19 cellular contexts compared by ENCODE assay signal in genomic region chr9:87514136-87514535, GRCh38.
"Had no signal": no experiment of that assay in that cellular context is flagged by ENCODE, and none has a peak within 500 bp of the region (broad histone marks: within the 10 kb centered on the region; RNA-seq: fewer than 3 reads in every experiment).

No MANE protein-coding gene starts in this region.

- H3K4me3 Mint-ChIP-seq: activated naive CD8-positive, alpha-beta T cell treated with anti-CD3 and anti-CD28 coated beads, Interleukin-2, amount 10 ng/mL, durations not matched to agents 7 days and 5 days; activated T-cell treated with anti-CD3 and anti-CD28 coated beads, Interleukin-2, amount 50 U/mL, for 24 hours; memory B cell; naive B cell; neural crest cell; stimulated activated effector memory CD8-positive, alpha-beta T cell treated with anti-CD3 and anti-CD28 coated beads, Interleukin-12 subunit alpha, Interleukin-12 subunit beta, amount 100 ng/mL, for 72 hours had no signal

- H3K9me3 Mint-ChIP-seq: activated naive CD8-positive, alpha-beta T cell treated with anti-CD3 and anti-CD28 coated beads, Interleukin-2, amount 10 ng/mL, durations not matched to agents 7 days and 5 days; activated T-cell treated with anti-CD3 and anti-CD28 coated beads, Interleukin-2, amount 50 U/mL, for 24 hours; activated T-helper 2 cell treated with anti-CD3 and anti-CD28 coated beads, Interferon-gamma antibody, Interleukin-2, Interleukin-4, amounts not matched to agents 10 μg/mL and 5 μg/mL and 100 μg/mL, durations not matched to agents 14 hours and 24 hours and 36 hours; neural crest cell; stimulated activated effector memory CD8-positive, alpha-beta T cell treated with anti-CD3 and anti-CD28 coated beads, Interleukin-12 subunit alpha, Interleukin-12 subunit beta, amount 100 ng/mL, for 72 hours had no signal

- H3K4me1 ChIP-seq: prostate gland had no signal

- ATAC-seq: heart left ventricle; left lung; right cardiac atrium; stimulated activated effector memory CD8-positive, alpha-beta T cell treated with anti-CD3 and anti-CD28 coated beads, Interleukin-12 subunit alpha, Interleukin-12 subunit beta, amount 100 ng/mL, for 72 hours had no signal

- H3K36me3 ChIP-seq: heart left ventricle, prostate gland, thyroid gland, uterus had no signal

- H3K27ac ChIP-seq: left lung, prostate gland, thyroid gland, uterus had no signal

- H3K36me3 Mint-ChIP-seq: activated naive CD8-positive, alpha-beta T cell treated with anti-CD3 and anti-CD28 coated beads, Interleukin-2, amount 10 ng/mL, durations not matched to agents 7 days and 5 days; memory B cell; stimulated activated effector memory CD8-positive, alpha-beta T cell treated with anti-CD3 and anti-CD28 coated beads, Interleukin-12 subunit alpha, Interleukin-12 subunit beta, amount 100 ng/mL, for 72 hours had no signal

- H3K27me3 ChIP-seq: heart left ventricle, left lung, thyroid gland, uterus had no signal

- DNase-seq: activated CD4-positive, alpha-beta T cell treated with anti-CD3 and anti-CD28 coated beads, Interleukin-2, amount 50 U/mL, for 4 hours; activated naive CD4-positive, alpha-beta T cell treated with Interleukin-2 at 50 U/mL for 16 hours; activated naive CD8-positive, alpha-beta T cell treated with anti-CD3 and anti-CD28 coated beads, Interleukin-2, amount 10 ng/mL, durations not matched to agents 7 days and 5 days; activated T-cell treated with anti-CD3 and anti-CD28 coated beads, Interleukin-2, amount 50 U/mL, for 24 hours; amygdala; heart left ventricle; kidney; left lung; naive B cell; right cardiac atrium; stimulated activated CD4-positive, alpha-beta T cell treated with anti-CD3 and anti-CD28 coated beads, Interleukin-4, amount 100 ng/mL, for 24 hours; T1000; thyroid gland; uterus had no signal

- H3K4me3 ChIP-seq: heart left ventricle, left lung, prostate gland, thyroid gland, uterus had no signal

- H3K4me1 Mint-ChIP-seq: activated naive CD8-positive, alpha-beta T cell treated with anti-CD3 and anti-CD28 coated beads, Interleukin-2, amount 10 ng/mL, durations not matched to agents 7 days and 5 days; stimulated activated effector memory CD8-positive, alpha-beta T cell treated with anti-CD3 and anti-CD28 coated beads, Interleukin-12 subunit alpha, Interleukin-12 subunit beta, amount 100 ng/mL, for 72 hours had no signal

- H3K9me3 ChIP-seq: heart left ventricle, left lung, prostate gland, thyroid gland had no signal

- H3K27ac Mint-ChIP-seq: activated naive CD8-positive, alpha-beta T cell treated with anti-CD3 and anti-CD28 coated beads, Interleukin-2, amount 10 ng/mL, durations not matched to agents 7 days and 5 days; activated T-cell treated with anti-CD3 and anti-CD28 coated beads, Interleukin-2, amount 50 U/mL, for 24 hours; activated T-helper 2 cell treated with anti-CD3 and anti-CD28 coated beads, Interferon-gamma antibody, Interleukin-2, Interleukin-4, amounts not matched to agents 10 μg/mL and 5 μg/mL and 100 μg/mL, durations not matched to agents 14 hours and 24 hours and 36 hours; memory B cell; naive B cell; stimulated activated effector memory CD8-positive, alpha-beta T cell treated with anti-CD3 and anti-CD28 coated beads, Interleukin-12 subunit alpha, Interleukin-12 subunit beta, amount 100 ng/mL, for 72 hours had no signal
